Comparison of ENCODE assay signal across 17 cellular contexts in the genomic region with DNA sequence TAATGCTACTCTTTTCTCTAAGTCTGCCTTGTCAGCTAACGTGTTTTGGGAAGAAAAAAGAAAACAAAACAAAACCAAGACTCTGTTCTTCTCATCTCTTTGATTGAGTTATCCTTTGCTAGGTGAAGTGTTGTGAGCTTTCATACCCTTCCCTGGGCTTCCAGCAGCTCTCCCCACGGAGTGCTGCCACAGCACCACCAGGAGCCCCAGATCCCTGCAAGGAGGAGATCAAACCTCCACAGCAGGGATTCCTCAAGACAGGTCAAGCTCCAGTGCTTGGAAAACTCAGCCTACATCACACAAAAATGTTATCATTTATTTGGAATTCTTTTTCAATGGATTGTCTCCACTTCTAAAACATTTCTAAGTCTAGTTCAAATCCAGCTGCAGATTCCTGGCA.
DNase-seq lines count a peak whose midpoint lies in the region; FAIRE-seq and TF ChIP-seq lines count a peak whose summit lies in the region.
"Had no signal": no experiment of that assay in that cellular context is flagged by ENCODE, and none has a peak within 500 bp of the region (broad histone marks: within the 10 kb centered on the region; RNA-seq: fewer than 3 reads in every experiment).

No MANE protein-coding gene starts in this region.

- CTCF ChIA-PET in HEK293 (lab: Yijun Ruan, JAX) (no interaction called here), H1 (lab: Charles Lee; ENCODE audit: partially characterized antibody) (interaction anchor here (0.7 kb wide), 1 partner anchor 879 kb away, joined by 5 read pairs; no protein-coding TSS in a partner anchor), A673 (lab: Charles Lee) (no interaction called here)

- FAIRE-seq in H1 (lab: Jason Lieb, UNC) (no peak), D721Med (lab: Jason Lieb, UNC) (no peak)
- FAIRE-seq: A204.1, HepG2 had no signal

- H2BK120ac ChIP-seq in H1 (replicated peaks; ENCODE audit: low read depth, low read length) (no peak overlapping the region), mesendoderm (ENCODE audit: low read depth, low read length) (no peak overlapping the region)

- H3K79me1 ChIP-seq in H1 (ENCODE audit: low read depth, low read length) (no peaks in the 10 kb centered on the region), mesendoderm (ENCODE audit: low read length) (no peaks in the 10 kb centered on the region)

- BruUV-seq in A673 (replicated peaks; lab: Mats Ljungman, UMichigan), result no TSS peak

- no peak overlapping the region for H3K4me3 ChIP-seq in HEK293 (ENCODE audit: low read depth, low read length)
- H3K4me3 ChIP-seq in H1 (ENCODE audit: extremely low read depth in 1 of 4, insufficient read depth in 2 of 4, low read depth in 3 of 4, low read length in 4 of 4), result no peak overlapping the region
- no peak overlapping the region for H3K4me3 ChIP-seq in mesendoderm (ENCODE audit: low read length)
- no peak overlapping the region for H3K4me3 ChIP-seq in A673 (ENCODE audit: low read depth, low read length, poor library complexity, severe bottlenecking)
- H3K4me3 ChIP-seq in stomach, result no peak overlapping the region

- no peak overlapping the region for H2BK5ac ChIP-seq in H1 (ENCODE audit: low read depth, low read length)
- H2BK5ac ChIP-seq in mesendoderm (ENCODE audit: low read length), result no peak overlapping the region

- H3K18ac ChIP-seq in H1 (ENCODE audit: extremely low read depth, low read length) (no peak overlapping the region), mesendoderm (ENCODE audit: low read length) (no peak overlapping the region)

- H3K23me2 ChIP-seq in H1 (ENCODE audit: low read depth, low read length), result no peaks in the 10 kb centered on the region; the same call in 1 of the 2 replicates

- H3K9ac ChIP-seq in H1 (replicated peaks in 1 of 4; ENCODE audit: extremely low read depth in 1 of 4, low read depth in 3 of 4, low read length in 3 of 4), result no peak overlapping the region
- H3K9ac ChIP-seq in mesendoderm (ENCODE audit: low read length), result no peak overlapping the region

- no peaks in the 10 kb centered on the region for H3K27me3 ChIP-seq in H1 (replicated peaks in 1 of 4; ENCODE audit: control insufficient read depth in 3 of 4, extremely low read depth in 1 of 4, insufficient read depth in 3 of 4, low read length in 3 of 4)
- H3K27me3 ChIP-seq in mesendoderm (ENCODE audit: insufficient read depth, low read length, poor library complexity), result no peaks in the 10 kb centered on the region
- no peaks in the 10 kb centered on the region for H3K27me3 ChIP-seq in A673 (replicated peaks; ENCODE audit: insufficient read depth, low read depth, low read length, poor library complexity)
- H3K27me3 ChIP-seq in stomach, result no peaks in the 10 kb centered on the region

- TF ChIP-seq RAD21 in H1 (IDR thresholded peaks at IDR 0.05 in 1 of 2, conservative IDR thresholded peaks at IDR 0.05 in 1 of 2; ENCODE audit: low read depth in 2 of 2, low read length in 2 of 2), result no peak

- POLR2A ChIA-PET in HEK293 (lab: Yijun Ruan, JAX) (no interaction called here), H1 (lab: Charles Lee; ENCODE audit: partially characterized antibody) (no interaction called here), A673 (lab: Charles Lee; ENCODE audit: low non-redundant PET) (no interaction called here)

- H3K56ac ChIP-seq in H1 (replicated peaks; ENCODE audit: insufficient read length, low read depth, low read length), result no peak overlapping the region
- H3K56ac ChIP-seq in mesendoderm (ENCODE audit: low read length), result no peak overlapping the region

- DNase-seq in H1 (ENCODE audit: low read depth in 1 of 2, low spot score in 2 of 2) (no peak), mesendoderm (peak; percentile 33), A673 (ENCODE audit: low spot score) (no peak), D721Med (ENCODE audit: insufficient read length, low spot score) (no peak), kidney glomerular epithelial cell (lab: John Stamatoyannopoulos, UW) (no peak), stomach (no peak)
- DNase-seq: AML-193; CD4-positive, alpha-beta memory T cell; DMS79 treated with DMSO at 0.1 percent for 48 hours; GF-D8; HCEC 1CT; HFFc6; KBM-7 had no signal

- H3K36me3 ChIP-seq in HEK293 (ENCODE audit: control insufficient read depth in 2 of 2, insufficient read depth in 1 of 2, low read length in 2 of 2) (no peaks in the 10 kb centered on the region), H1 (ENCODE audit: control insufficient read depth in 2 of 4, insufficient read depth in 4 of 4, low read length in 3 of 4) (no peaks in the 10 kb centered on the region), mesendoderm (ENCODE audit: control insufficient read depth, insufficient read depth, low read length) (no peaks in the 10 kb centered on the region), A673 (ENCODE audit: insufficient read depth, low read length, poor library complexity, severe bottlenecking) (no peaks in the 10 kb centered on the region), stomach (no peaks in the 10 kb centered on the region)

- TF ChIP-seq POLR2A in H1 (IDR thresholded peaks at IDR 0.05; ENCODE audit: control extremely low read depth in 1 of 2, low read depth in 2 of 2, low read length in 2 of 2), result no peak
- no peak for TF ChIP-seq POLR2A in stomach (IDR thresholded peaks at IDR 0.05)

- no peak overlapping the region for H4K91ac ChIP-seq in H1 (replicated peaks; ENCODE audit: insufficient read length, low read length)

- H2BK20ac ChIP-seq in H1 (ENCODE audit: low read length), result no peak overlapping the region

- H3K4me1 ChIP-seq in HEK293 (ENCODE audit: control insufficient read depth, insufficient read depth, low read length), result no peaks in the 10 kb centered on the region
- H3K4me1 ChIP-seq in H1 (replicated peaks in 1 of 4; ENCODE audit: control insufficient read depth in 3 of 4, insufficient read depth in 4 of 4, low read length in 3 of 4), result 0 out of 7 replicates have a peak, but pooled peaks cover 0 to 3% (median 0%) of the 10 kb centered on the region in 4 experiments
- no peaks in the 10 kb centered on the region for H3K4me1 ChIP-seq in mesendoderm (ENCODE audit: control insufficient read depth, low read depth, low read length)
- no peaks in the 10 kb centered on the region for H3K4me1 ChIP-seq in A673 (ENCODE audit: insufficient read depth, low read length, poor library complexity, severe bottlenecking)
- no peaks in the 10 kb centered on the region for H3K4me1 ChIP-seq in stomach

- TF ChIP-seq CTCF in HEK293 (tag by site-specific recombination; IDR thresholded peaks at IDR 0.05), result no peak
- no peak for TF ChIP-seq CTCF in H1 (IDR thresholded peaks at IDR 0.05; ENCODE audit: control extremely low read depth in 1 of 3, insufficient read depth in 1 of 3, low read depth in 1 of 3, low read length in 3 of 3)
- no peak for TF ChIP-seq CTCF in A673 (conservative IDR thresholded peaks at IDR 0.05; ENCODE audit: low read depth, low read length)
- TF ChIP-seq CTCF in D721Med (IDR thresholded peaks at IDR 0.05; ENCODE audit: insufficient read depth, missing control alignments), result no peak
- TF ChIP-seq CTCF in stomach (IDR thresholded peaks at IDR 0.05), result no peak

- no peaks in the 10 kb centered on the region for H4K20me1 ChIP-seq in H1 (replicated peaks in 1 of 2; ENCODE audit: control insufficient read depth in 1 of 2, insufficient read depth in 2 of 2, low read length in 2 of 2)

- no peak overlapping the region for H3K14ac ChIP-seq in H1 (ENCODE audit: insufficient read length)

- no peak overlapping the region; a peak in 1 of 4 replicates for H3K4me2 ChIP-seq in H1 (ENCODE audit: insufficient read depth in 1 of 2, low read depth in 2 of 2, low read length in 2 of 2)
- H3K4me2 ChIP-seq in mesendoderm (ENCODE audit: low read length), result no peak overlapping the region

- H2AK5ac ChIP-seq in H1 (ENCODE audit: low read depth, low read length) (no peak overlapping the region), mesendoderm (ENCODE audit: low read length) (no peak overlapping the region)

- H3K9me3 ChIP-seq in HEK293 (ENCODE audit: control insufficient read depth, insufficient read depth, low read depth, low read length), result no peaks in the 10 kb centered on the region
- no peaks in the 10 kb centered on the region for H3K9me3 ChIP-seq in H1 (ENCODE audit: insufficient read depth in 2 of 2, low read depth in 1 of 2, low read length in 1 of 2)
- no peaks in the 10 kb centered on the region for H3K9me3 ChIP-seq in A673 (ENCODE audit: low read depth, low read length, poor library complexity, severe bottlenecking)
- H3K9me3 ChIP-seq in stomach, result peaks cover 0 to 4% (median 0%) of the 10 kb centered on the region in 4 donors

- H4K8ac ChIP-seq in H1 (ENCODE audit: extremely low read depth, insufficient read depth, low read length) (no peak overlapping the region), mesendoderm (ENCODE audit: low read depth, low read length) (no peak overlapping the region)

- H3K23ac ChIP-seq in H1 (ENCODE audit: insufficient read length) (no peak overlapping the region), mesendoderm (ENCODE audit: low read length) (no peak overlapping the region)

- H2BK12ac ChIP-seq in H1 (ENCODE audit: low read depth, low read length), result no peak overlapping the region

- H4K5ac ChIP-seq in H1 (ENCODE audit: insufficient read length, low read depth, low read length), result no peak overlapping the region
- no peak overlapping the region for H4K5ac ChIP-seq in mesendoderm (ENCODE audit: low read length)

- no peak overlapping the region for H2AFZ ChIP-seq in H1 (ENCODE audit: low read length)

- no peak overlapping the region for H2BK15ac ChIP-seq in H1 (ENCODE audit: low read length)
- no peak overlapping the region for H2BK15ac ChIP-seq in mesendoderm (replicated peaks; ENCODE audit: low read depth)

- no peak overlapping the region for H3K4ac ChIP-seq in H1 (replicated peaks; ENCODE audit: insufficient read length, low read depth, low read length)
- H3K4ac ChIP-seq in mesendoderm (ENCODE audit: low read depth, low read length), result no peak overlapping the region

- TF ChIP-seq EP300 in H1 (IDR thresholded peaks at IDR 0.05; ENCODE audit: borderline replicate concordance in 1 of 2, low read depth in 2 of 2, low read length in 2 of 2) (no peak), stomach (IDR thresholded peaks at IDR 0.05) (no peak)

- no peaks in the 10 kb centered on the region for H3K79me2 ChIP-seq in H1 (ENCODE audit: control insufficient read depth in 1 of 2, insufficient read depth in 2 of 2, low read length in 2 of 2)
- no peaks in the 10 kb centered on the region for H3K79me2 ChIP-seq in mesendoderm (ENCODE audit: control insufficient read depth, insufficient read depth, low read length)

- intact Hi-C loops in A673 (cut with micrococcal nuclease; ENCODE audit: unreplicated experiment) (no loop called here), stomach (cut with DNase I; ENCODE audit: low total_unique reads) (no loop called here)

- 49% methylated on average over 2 of the region's 2 CpGs; no CpG with 5 or more reads in 1 of the 2 experiments for WGBS in H1 (ENCODE audit: extremely low coverage in 1 of 2, insufficient coverage in 1 of 2, insufficient read length in 1 of 2, insufficient replicate concordance in 2 of 2, low coverage in 1 of 2, low lambda C conversion rate in 2 of 2, missing lambda C conversion rate in 1 of 2), 2 experiments
- WGBS in mesendoderm (ENCODE audit: extremely low coverage, insufficient coverage, low lambda C conversion rate), result no CpG with 5 or more reads among the region's 2 CpGs
- WGBS in stomach, 5 donors, result 33 to 41% (median 36%) methylated on average over 2 of the region's 2 CpGs

- no peak overlapping the region for H3K27ac ChIP-seq in HEK293 (ENCODE audit: extremely low read depth, low read depth, low read length)
- H3K27ac ChIP-seq in H1 (ENCODE audit: low read depth, low read length), result no peak overlapping the region
- no peak overlapping the region for H3K27ac ChIP-seq in mesendoderm (ENCODE audit: low read depth, low read length)
- no peak overlapping the region for H3K27ac ChIP-seq in A673 (ENCODE audit: low read depth, low read length, poor library complexity, severe bottlenecking)
- H3K27ac ChIP-seq in stomach, result no peak overlapping the region
- H3K27ac ChIP-seq: C4-2B had no signal
